ENCODE assay signal across 11 cellular contexts in the genomic region with DNA sequence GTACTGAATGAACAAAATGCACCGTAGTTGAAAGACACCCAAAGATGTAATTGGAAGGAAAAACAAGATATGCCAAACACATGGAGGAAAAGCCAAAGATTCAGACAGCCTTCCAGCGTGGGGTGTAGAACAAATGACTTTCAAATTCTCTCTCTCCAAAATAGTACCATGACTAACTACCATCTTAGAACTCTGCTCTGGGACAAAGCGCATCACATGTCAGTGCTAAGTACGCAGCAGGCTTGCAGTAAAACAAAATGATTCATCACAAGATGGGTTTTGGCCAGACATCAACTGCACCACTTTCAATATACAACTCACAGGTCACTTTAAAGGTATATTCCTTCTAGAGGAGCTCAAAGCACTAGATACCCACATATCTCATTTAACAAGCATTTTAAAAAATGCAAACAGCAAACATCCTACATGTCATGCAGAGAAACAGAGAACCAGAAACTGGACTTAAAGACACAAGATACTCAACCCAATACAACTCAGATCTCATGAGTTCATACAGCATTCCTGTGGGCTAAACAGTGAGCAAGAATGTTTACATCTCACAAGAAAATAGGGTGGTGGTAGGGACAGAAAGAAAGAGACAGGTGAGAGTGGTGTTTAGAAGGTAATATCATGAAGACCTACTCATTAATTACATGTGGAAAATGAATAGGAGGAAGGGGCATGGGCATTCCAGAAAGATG.
DNase-seq lines count a peak whose midpoint lies in the region; ATAC-seq and TF ChIP-seq lines count a peak whose summit lies in the region.
"Had no signal": no experiment of that assay in that cellular context is flagged by ENCODE, and none has a peak within 500 bp of the region (broad histone marks: within the 10 kb centered on the region; RNA-seq: fewer than 3 reads in every experiment).

No MANE protein-coding gene starts in this region.

- TF ChIP-seq CTCF in HFF-Myc (IDR thresholded peaks at IDR 0.05; ENCODE audit: low read depth, low read length, missing control alignments): no peak

- H3K4me1 Mint-ChIP-seq in activated T-helper 17 cell treated with anti-CD3 and anti-CD28 coated beads, Interleukin-2, amount 50 U/mL, for 72 hours: peaks cover 45% of the 10 kb centered on the region
- peaks cover 46% of the 10 kb centered on the region for H3K4me1 Mint-ChIP-seq in stimulated activated effector memory CD8-positive, alpha-beta T cell treated with anti-CD3 and anti-CD28 coated beads, Interleukin-12 subunit alpha, Interleukin-12 subunit beta, amount 100 ng/mL, for 72 hours
- H3K4me1 Mint-ChIP-seq in CD8-positive, alpha-beta memory T cell: no peaks in the 10 kb centered on the region

- H3K27me3 ChIP-seq in CD8-positive, alpha-beta memory T cell (ENCODE audit: insufficient read depth, low read length, poor library complexity, severe bottlenecking): peaks cover 13% of the 10 kb centered on the region
- H3K27me3 ChIP-seq: ascending aorta had no signal

- no peaks in the 10 kb centered on the region for H3K9me3 ChIP-seq in CD8-positive, alpha-beta memory T cell (ENCODE audit: low read length)
- H3K9me3 ChIP-seq: ascending aorta had no signal

- peak; percentile 42 for ATAC-seq in activated T-helper 17 cell treated with anti-CD3 and anti-CD28 coated beads, Interleukin-2, amount 50 U/mL, for 72 hours (replicated peaks)
- ATAC-seq in stimulated activated effector memory CD8-positive, alpha-beta T cell treated with anti-CD3 and anti-CD28 coated beads, Interleukin-12 subunit alpha, Interleukin-12 subunit beta, amount 100 ng/mL, for 72 hours: peak; percentile 60
- no peak for ATAC-seq in GM21360 (IDR thresholded peaks at IDR 0.05; ENCODE audit: unreplicated experiment)

- H3K36me3 Mint-ChIP-seq in activated T-helper 17 cell treated with anti-CD3 and anti-CD28 coated beads, Interleukin-2, amount 50 U/mL, for 72 hours (ENCODE audit: low read depth): no peaks in the 10 kb centered on the region
- H3K36me3 Mint-ChIP-seq in stimulated activated effector memory CD8-positive, alpha-beta T cell treated with anti-CD3 and anti-CD28 coated beads, Interleukin-12 subunit alpha, Interleukin-12 subunit beta, amount 100 ng/mL, for 72 hours: peaks cover 6% of the 10 kb centered on the region
- peaks cover 0 to 3% (median 0%) of the 10 kb centered on the region in 3 donors for H3K36me3 Mint-ChIP-seq in CD8-positive, alpha-beta memory T cell

- H3K4me1 ChIP-seq in CD8-positive, alpha-beta memory T cell (ENCODE audit: insufficient read depth, low read length): no peaks in the 10 kb centered on the region

- H3K4me3 Mint-ChIP-seq in activated T-helper 17 cell treated with anti-CD3 and anti-CD28 coated beads, Interleukin-2, amount 50 U/mL, for 72 hours: peak overlapping the region; percentile 35
- H3K4me3 Mint-ChIP-seq in stimulated activated effector memory CD8-positive, alpha-beta T cell treated with anti-CD3 and anti-CD28 coated beads, Interleukin-12 subunit alpha, Interleukin-12 subunit beta, amount 100 ng/mL, for 72 hours: no peak overlapping the region
- no peak overlapping the region for H3K4me3 Mint-ChIP-seq in CD8-positive, alpha-beta memory T cell
- H3K4me3 Mint-ChIP-seq: activated CD4-positive, alpha-beta T cell treated with anti-CD3 and anti-CD28 coated beads, Interleukin-2, amount 10 ng/mL, durations not matched to agents 24 days and 14 days had no signal

- POLR2A ChIA-PET in CD8-positive, alpha-beta memory T cell (lab: Charles Lee): no interaction called here

- no peak overlapping the region for H3K27ac ChIP-seq in CD8-positive, alpha-beta memory T cell (ENCODE audit: low read depth, low read length)

- H3K36me3 ChIP-seq in CD8-positive, alpha-beta memory T cell (ENCODE audit: insufficient read depth, low read length): no peaks in the 10 kb centered on the region
- H3K36me3 ChIP-seq: ascending aorta had no signal

- peak overlapping the region; percentile 92 for H3K27ac Mint-ChIP-seq in activated T-helper 17 cell treated with anti-CD3 and anti-CD28 coated beads, Interleukin-2, amount 50 U/mL, for 72 hours
- no peak overlapping the region for H3K27ac Mint-ChIP-seq in stimulated activated effector memory CD8-positive, alpha-beta T cell treated with anti-CD3 and anti-CD28 coated beads, Interleukin-12 subunit alpha, Interleukin-12 subunit beta, amount 100 ng/mL, for 72 hours
- no peak overlapping the region for H3K27ac Mint-ChIP-seq in CD8-positive, alpha-beta memory T cell
- H3K27ac Mint-ChIP-seq: activated CD4-positive, alpha-beta T cell treated with anti-CD3 and anti-CD28 coated beads, Interleukin-2, amount 10 ng/mL, durations not matched to agents 24 days and 14 days had no signal

- H3K9me3 Mint-ChIP-seq in activated T-helper 17 cell treated with anti-CD3 and anti-CD28 coated beads, Interleukin-2, amount 50 U/mL, for 72 hours: no peaks in the 10 kb centered on the region
- H3K9me3 Mint-ChIP-seq in stimulated activated effector memory CD8-positive, alpha-beta T cell treated with anti-CD3 and anti-CD28 coated beads, Interleukin-12 subunit alpha, Interleukin-12 subunit beta, amount 100 ng/mL, for 72 hours: no peaks in the 10 kb centered on the region
- no peaks in the 10 kb centered on the region for H3K9me3 Mint-ChIP-seq in CD8-positive, alpha-beta memory T cell
- H3K9me3 Mint-ChIP-seq: activated CD4-positive, alpha-beta T cell treated with anti-CD3 and anti-CD28 coated beads, Interleukin-2, amount 10 ng/mL, durations not matched to agents 24 days and 14 days had no signal

- H3K4me3 ChIP-seq in HFF-Myc (replicated peaks; ENCODE audit: low read depth, low read length): no peak overlapping the region
- no peak overlapping the region for H3K4me3 ChIP-seq in CD8-positive, alpha-beta memory T cell (ENCODE audit: low read length)
- H3K4me3 ChIP-seq: ascending aorta had no signal

- peaks cover 16% of the 10 kb centered on the region for H3K27me3 Mint-ChIP-seq in activated T-helper 17 cell treated with anti-CD3 and anti-CD28 coated beads, Interleukin-2, amount 50 U/mL, for 72 hours
- H3K27me3 Mint-ChIP-seq in CD8-positive, alpha-beta memory T cell: peaks cover 0 to 26% of the 10 kb centered on the region in 2 donors

- CTCF ChIA-PET in CD8-positive, alpha-beta memory T cell (lab: Charles Lee): interaction anchor here (0.6 kb wide), 1 partner anchor 225 kb away, joined by 3 read pairs; no protein-coding TSS in a partner anchor

- DNase-seq in HFF-Myc (ENCODE audit: extremely low read depth, low read depth) (peak; percentile 89), foreskin melanocyte (peak; percentile 80), T-helper 1 cell (no peak), globus pallidus (ENCODE audit: low spot score) (no peak)
- DNase-seq in stimulated activated effector memory CD8-positive, alpha-beta T cell treated with anti-CD3 and anti-CD28 coated beads, Interleukin-12 subunit alpha, Interleukin-12 subunit beta, amount 100 ng/mL, for 72 hours (ENCODE audit: low spot score in 2 of 2): no peak
- no peak for DNase-seq in CD8-positive, alpha-beta memory T cell
- DNase-seq: activated CD4-positive, alpha-beta T cell treated with anti-CD3 and anti-CD28 coated beads, Interleukin-2, amount 10 ng/mL, durations not matched to agents 24 days and 14 days; substantia nigra had no signal

Comparison
In these comparisons a context has a peak if more than half of its experiments do, and no peak if none do; other contexts are left out.
1. DNase-seq: peak in HFF-Myc (single experiment) and foreskin melanocyte (single experiment); none in stimulated activated effector memory CD8-positive, alpha-beta T cell treated with anti-CD3 and anti-CD28 coated beads, Interleukin-12 subunit alpha, Interleukin-12 subunit beta, amount 100 ng/mL, for 72 hours (0 of 2), T-helper 1 cell (0 of 5), CD8-positive, alpha-beta memory T cell (0 of 5) and globus pallidus (single experiment).